In genomic region chr6:167235421-167236238, GRCh38 we compare ENCODE assay signal across 23 cellular contexts. TPM values are rescaled to one million over a fixed set of nuclear protein-coding genes. Genes with fewer than 3 reads are reported as not detected.
DNase-seq lines count a peak whose midpoint lies in the region; ATAC-seq, FAIRE-seq and TF ChIP-seq lines count a peak whose summit lies in the region.
"Had no signal": no experiment of that assay in that cellular context is flagged by ENCODE, and none has a peak within 500 bp of the region (broad histone marks: within the 10 kb centered on the region; RNA-seq: fewer than 3 reads in every experiment).

No MANE protein-coding gene starts in this region.

- H3K56ac ChIP-seq in mesendoderm (ENCODE audit: low read length): peak overlapping the region; percentile 88

- no peak for TF ChIP-seq CTCF in body of pancreas (IDR thresholded peaks at IDR 0.05)

- H3K4ac ChIP-seq in mesendoderm (ENCODE audit: low read depth, low read length): peak overlapping the region; percentile 98

- peak overlapping the region; percentile 97 for H2BK5ac ChIP-seq in mesendoderm (ENCODE audit: low read length)

- H2AK5ac ChIP-seq in mesendoderm (ENCODE audit: low read length): peak overlapping the region; percentile 79

- ATAC-seq in body of pancreas (peak; percentile 24), GM19467 (IDR thresholded peaks at IDR 0.05; ENCODE audit: unreplicated experiment) (no peak)
- ATAC-seq in stimulated activated naive CD8-positive, alpha-beta T cell treated with anti-CD3 and anti-CD28 coated beads, Interleukin-15, amount 100 ng/mL, for 72 hours: peak; percentile 47
- ATAC-seq: PC-3, SK-N-SH treated with all-trans-retinoic acid at 6 μM for 48 hours had no signal

- H4K8ac ChIP-seq in mesendoderm (ENCODE audit: low read depth, low read length): no peak overlapping the region

- peak overlapping the region; percentile 75 for H3K23ac ChIP-seq in mesendoderm (ENCODE audit: low read length)

- H3K79me1 ChIP-seq in mesendoderm (ENCODE audit: low read length): no peaks in the 10 kb centered on the region

- no peak overlapping the region for H3K4me3 ChIP-seq in HUES48 (ENCODE audit: low read depth, low read length)
- no peak overlapping the region for H3K4me3 ChIP-seq in body of pancreas
- no peak overlapping the region for H3K4me3 ChIP-seq in mesendoderm (ENCODE audit: low read length)

- no peak overlapping the region for H4K5ac ChIP-seq in mesendoderm (ENCODE audit: low read length)

- H3K4me3 Mint-ChIP-seq in stimulated activated naive CD8-positive, alpha-beta T cell treated with anti-CD3 and anti-CD28 coated beads, Interleukin-15, amount 100 ng/mL, for 72 hours: no peak overlapping the region
- H3K4me3 Mint-ChIP-seq: CD8-positive, alpha-beta memory T cell had no signal

- H3K27me3 Mint-ChIP-seq in stimulated activated naive CD8-positive, alpha-beta T cell treated with anti-CD3 and anti-CD28 coated beads, Interleukin-15, amount 100 ng/mL, for 72 hours: peaks cover 35% of the 10 kb centered on the region

- DNase-seq in body of pancreas (no peak), mesendoderm (no peak), GM12891 (ENCODE audit: insufficient read length, low spot score) (no peak), GM19240 (ENCODE audit: insufficient read length, low spot score) (no peak), glomerular visceral epithelial cell (ENCODE audit: extremely low spot score) (no peak)
- DNase-seq in stimulated activated naive CD8-positive, alpha-beta T cell treated with anti-CD3 and anti-CD28 coated beads, Interleukin-15, amount 100 ng/mL, for 72 hours: no peak
- DNase-seq: C1 segment of cervical spinal cord; CD8-positive, alpha-beta memory T cell; DMS79; Karpas-422; NCI-H1436; NCI-H2029; NCI-H345; NCI-H524 treated with DMSO at 0.1 percent for 48 hours; PC-3; RPMI8226; SIG-M5 had no signal

- H3K4me1 Mint-ChIP-seq in stimulated activated naive CD8-positive, alpha-beta T cell treated with anti-CD3 and anti-CD28 coated beads, Interleukin-15, amount 100 ng/mL, for 72 hours: no peaks in the 10 kb centered on the region
- H3K4me1 Mint-ChIP-seq: CD8-positive, alpha-beta memory T cell had no signal

- H3K27ac ChIP-seq in HUES48 (ENCODE audit: low read depth, low read length) (peak overlapping the region; percentile 33), body of pancreas (no peak overlapping the region), mesendoderm (ENCODE audit: low read depth, low read length) (peak overlapping the region; percentile 67)

- FAIRE-seq in GM12891 (lab: Jason Lieb, UNC): no peak

- no peak overlapping the region for H2BK15ac ChIP-seq in mesendoderm (replicated peaks; ENCODE audit: low read depth)

- H3K4me1 ChIP-seq in HUES48 (ENCODE audit: control insufficient read depth, insufficient read depth, low read length) (peaks cover 69% of the 10 kb centered on the region), body of pancreas (no peaks in the 10 kb centered on the region), mesendoderm (ENCODE audit: control insufficient read depth, low read depth, low read length) (peaks cover 11% of the 10 kb centered on the region)

- peaks cover 72% of the 10 kb centered on the region for H3K36me3 ChIP-seq in HUES48 (ENCODE audit: control insufficient read depth, insufficient read depth, low read length)
- no peaks in the 10 kb centered on the region for H3K36me3 ChIP-seq in body of pancreas (replicated peaks in 1 of 2; ENCODE audit: insufficient read depth in 1 of 2, low read depth in 2 of 2)
- H3K36me3 ChIP-seq in mesendoderm (ENCODE audit: control insufficient read depth, insufficient read depth, low read length): no peaks in the 10 kb centered on the region

- H3K4me2 ChIP-seq in mesendoderm (ENCODE audit: low read length): no peak overlapping the region

- WGBS in body of pancreas, 2 donors: 85% methylated on average over 32 of the region's 38 CpGs; no CpG with 5 or more reads in 1 of the 2 donors
- no CpG with 5 or more reads among the region's 38 CpGs for WGBS in mesendoderm (ENCODE audit: extremely low coverage, insufficient coverage, low lambda C conversion rate)

- no peaks in the 10 kb centered on the region for H3K27me3 ChIP-seq in HUES48 (ENCODE audit: control insufficient read depth, insufficient read depth, low read length)
- no peaks in the 10 kb centered on the region for H3K27me3 ChIP-seq in body of pancreas
- no peaks in the 10 kb centered on the region for H3K27me3 ChIP-seq in mesendoderm (ENCODE audit: insufficient read depth, low read length, poor library complexity)

- no peak overlapping the region for H3K27ac Mint-ChIP-seq in stimulated activated naive CD8-positive, alpha-beta T cell treated with anti-CD3 and anti-CD28 coated beads, Interleukin-15, amount 100 ng/mL, for 72 hours
- H3K27ac Mint-ChIP-seq: CD8-positive, alpha-beta memory T cell had no signal

- no peak for TF ChIP-seq POLR2A in body of pancreas (IDR thresholded peaks at IDR 0.05)
- TF ChIP-seq POLR2A in GM12891 (IDR thresholded peaks at IDR 0.05; ENCODE audit: low read depth, low read length): no peak

- H3K79me2 ChIP-seq in mesendoderm (ENCODE audit: control insufficient read depth, insufficient read depth, low read length): peaks cover 20% of the 10 kb centered on the region

- H2BK120ac ChIP-seq in mesendoderm (ENCODE audit: low read depth, low read length): peak overlapping the region; percentile 78

- intact Hi-C loops in body of pancreas (cut with DNase I): no loop called here

- H3K9ac ChIP-seq in HUES48 (ENCODE audit: low read depth, low read length) (peak overlapping the region; percentile 12; the same call in 1 of the 2 replicates), mesendoderm (ENCODE audit: low read length) (no peak overlapping the region)

- H3K18ac ChIP-seq in mesendoderm (ENCODE audit: low read length): peak overlapping the region; percentile 88

- H3K9me3 Mint-ChIP-seq in stimulated activated naive CD8-positive, alpha-beta T cell treated with anti-CD3 and anti-CD28 coated beads, Interleukin-15, amount 100 ng/mL, for 72 hours: no peaks in the 10 kb centered on the region
- H3K9me3 Mint-ChIP-seq: CD8-positive, alpha-beta memory T cell had no signal

- H3K9me3 ChIP-seq in HUES48 (ENCODE audit: control insufficient read depth, insufficient read depth, low read length) (no peaks in the 10 kb centered on the region), body of pancreas (no peaks in the 10 kb centered on the region)

TF ChIP-seq in GM12891, 5 proteins besides CTCF, POLR2A, EP300 and RAD21:
- TF ChIP-seq SPI1 (IDR thresholded peaks at IDR 0.05; ENCODE audit: low read depth, low read length): no peak
- TF ChIP-seq PAX5 (IDR thresholded peaks at IDR 0.05; ENCODE audit: insufficient read depth, low read length, severe bottlenecking): no peak
- no peak for TF ChIP-seq POU2F2 (IDR thresholded peaks at IDR 0.05; ENCODE audit: low read depth, low read length)
- no peak for TF ChIP-seq TAF1 (IDR thresholded peaks at IDR 0.05; ENCODE audit: low read depth, low read length)
- TF ChIP-seq POLR2AphosphoS5 (IDR thresholded peaks at IDR 0.05; ENCODE audit: low read depth, low read length): no peak

RNA-seq across cellular contexts. Expression of gene UNC93A, which starts 55.5 kb away (rescaled TPM):
- not detected for total RNA-seq in body of pancreas
- 0.28 TPM for polyA plus RNA-seq in mesendoderm (2013, experiment 1 of 2)
- 0.24 TPM for polyA plus RNA-seq in mesendoderm (2013, experiment 2 of 2)
- 0.28 TPM for polyA plus RNA-seq in GM12891 (2012; ENCODE audit: low read depth, missing spikeins)
- total RNA-seq: A673; CD8-positive, alpha-beta memory T cell; H4; MCF 10A; PC-3 had no signal
- polyA plus RNA-seq: CD8-positive, alpha-beta memory T cell had no signal

Comparison
In these comparisons a context has a peak if more than half of its experiments do, and no peak if none do; other contexts are left out.
1. H3K27ac ChIP-seq: peak in HUES48 (single experiment) and mesendoderm (single experiment); none in body of pancreas (0 of 4).